ENCODE assay signal across 1 cellular context in genomic region chr14:23481362-23481970, GRCh38.
TF ChIP-seq lines count a peak whose summit lies in the region.

No MANE protein-coding gene starts in this region.

TF ChIP-seq in SK-N-SH, 30 proteins besides CTCF, POLR2A, EP300 and RAD21 (continued from another document):
- TF ChIP-seq EZH2phosphoT487 (IDR thresholded peaks at IDR 0.05; ENCODE audit: borderline replicate concordance, low read depth) (no peak), GABPA (IDR thresholded peaks at IDR 0.05; ENCODE audit: low read depth) (no peak), GATA2 (CRISPR knock-in tag; IDR thresholded peaks at IDR 0.05) (no peak), PBX3 (IDR thresholded peaks at IDR 0.05) (no peak)
